8 cellular contexts compared by ENCODE assay signal in the genomic region with DNA sequence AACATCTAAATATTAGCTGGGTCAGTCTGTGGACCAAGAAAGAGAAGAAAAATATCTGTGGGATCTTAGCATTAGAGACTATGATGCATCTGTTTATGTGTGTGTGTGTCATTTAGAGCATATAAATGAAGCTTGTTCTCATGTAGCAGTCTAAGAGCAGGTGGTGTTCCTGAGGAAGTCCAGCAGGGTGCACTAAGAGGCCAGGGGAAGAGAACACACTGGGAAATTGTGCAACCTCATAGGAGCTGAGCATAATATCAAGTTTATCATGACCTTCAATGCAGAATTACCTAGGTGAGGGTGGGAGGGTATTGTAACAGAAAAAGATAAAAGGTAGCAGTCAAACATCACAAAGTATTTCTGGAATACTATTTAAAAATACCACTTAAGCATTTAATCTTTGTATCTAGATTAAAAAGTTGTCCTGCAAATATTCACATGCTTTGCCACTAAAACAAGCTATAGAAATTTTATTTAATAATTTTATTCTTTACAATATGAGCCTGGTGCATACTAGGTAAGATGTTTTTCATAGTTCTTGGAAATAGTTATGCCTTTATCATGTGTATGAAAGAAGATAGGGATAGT.
DNase-seq lines count a peak whose midpoint lies in the region; ATAC-seq and TF ChIP-seq lines count a peak whose summit lies in the region.

No MANE protein-coding gene starts in this region.

- no peaks in the 10 kb centered on the region for H3K79me1 ChIP-seq in mesendoderm (ENCODE audit: low read length)

- no peak overlapping the region for H2AK5ac ChIP-seq in mesendoderm (ENCODE audit: low read length)

- no peak for DNase-seq in GM06990 (ENCODE audit: extremely low read depth, insufficient read length)
- peak; percentile 75 for DNase-seq in NOMO-1 treated with DMSO at 0.1 percent for 48 hours (lab: John Stamatoyannopoulos, UW; ENCODE audit: unreplicated experiment)
- peak; percentile 21 for DNase-seq in dermis blood vessel endothelial cell
- peak; percentile 65 for DNase-seq in mesendoderm
- DNase-seq in ureter (ENCODE audit: low spot score) = no peak

- no peak overlapping the region for H3K23ac ChIP-seq in mesendoderm (ENCODE audit: low read length)

- H2BK15ac ChIP-seq in mesendoderm (replicated peaks; ENCODE audit: low read depth) = no peak overlapping the region

- no peak overlapping the region for H3K9ac ChIP-seq in mesendoderm (ENCODE audit: low read length)

- TF ChIP-seq RAD21 in Ishikawa (IDR thresholded peaks at IDR 0.05; ENCODE audit: low read depth) = peak; percentile 75

- TF ChIP-seq EP300 in Ishikawa (IDR thresholded peaks at IDR 0.05; ENCODE audit: borderline replicate concordance) = no peak

- TF ChIP-seq CTCF in GM06990 (IDR thresholded peaks at IDR 0.05; ENCODE audit: insufficient read depth, low read length, poor library complexity, severe bottlenecking) = peak; percentile 54

- no peak overlapping the region for H3K4ac ChIP-seq in mesendoderm (ENCODE audit: low read depth, low read length)

- H3K79me2 ChIP-seq in mesendoderm (ENCODE audit: control insufficient read depth, insufficient read depth, low read length) = no peaks in the 10 kb centered on the region

- no peak overlapping the region for H3K56ac ChIP-seq in mesendoderm (ENCODE audit: low read length)

- H3K4me3 ChIP-seq in GM06990 (replicated peaks; ENCODE audit: low read depth, low read length) (no peak overlapping the region), mesendoderm (ENCODE audit: low read length) (no peak overlapping the region)

- no peak overlapping the region for H2BK5ac ChIP-seq in mesendoderm (ENCODE audit: low read length)

- H3K4me2 ChIP-seq in mesendoderm (ENCODE audit: low read length) = no peak overlapping the region

- no peaks in the 10 kb centered on the region for H3K4me1 ChIP-seq in mesendoderm (ENCODE audit: control insufficient read depth, low read depth, low read length)

- H3K18ac ChIP-seq in mesendoderm (ENCODE audit: low read length) = no peak overlapping the region

- H3K36me3 ChIP-seq in GM06990 (ENCODE audit: control insufficient read depth, insufficient read depth, low read length) (no peaks in the 10 kb centered on the region), mesendoderm (ENCODE audit: control insufficient read depth, insufficient read depth, low read length) (no peaks in the 10 kb centered on the region)

- H3K27me3 ChIP-seq in GM06990 (replicated peaks; ENCODE audit: control insufficient read depth, insufficient read depth, low read length) (no peaks in the 10 kb centered on the region), mesendoderm (ENCODE audit: insufficient read depth, low read length, poor library complexity) (no peaks in the 10 kb centered on the region)

- H2BK120ac ChIP-seq in mesendoderm (ENCODE audit: low read depth, low read length) = no peak overlapping the region

- H4K8ac ChIP-seq in mesendoderm (ENCODE audit: low read depth, low read length) = no peak overlapping the region

- no peak overlapping the region for H4K5ac ChIP-seq in mesendoderm (ENCODE audit: low read length)

- ATAC-seq in GM21576 (IDR thresholded peaks at IDR 0.05; ENCODE audit: unreplicated experiment) (peak; percentile 81), HG03097 (IDR thresholded peaks at IDR 0.05; ENCODE audit: low FRiP score, unreplicated experiment) (no peak)

- no peak overlapping the region for H3K27ac ChIP-seq in mesendoderm (ENCODE audit: low read depth, low read length)

TF ChIP-seq in Ishikawa, 13 proteins besides CTCF, POLR2A, EP300 and RAD21:
- TF ChIP-seq YY1 (IDR thresholded peaks at IDR 0.05; ENCODE audit: low read depth) = no peak
- TF ChIP-seq CEBPB (IDR thresholded peaks at IDR 0.05) = peak; percentile 93

Comparison
In these comparisons a context has a peak if more than half of its experiments do, and no peak if none do; other contexts are left out.
1. DNase-seq: peak in NOMO-1 treated with DMSO at 0.1 percent for 48 hours (single experiment), dermis blood vessel endothelial cell (single experiment) and mesendoderm (single experiment); none in GM06990 (single experiment) and ureter (single experiment).